Comparison of ENCODE assay signal across 13 cellular contexts in the genomic region with DNA sequence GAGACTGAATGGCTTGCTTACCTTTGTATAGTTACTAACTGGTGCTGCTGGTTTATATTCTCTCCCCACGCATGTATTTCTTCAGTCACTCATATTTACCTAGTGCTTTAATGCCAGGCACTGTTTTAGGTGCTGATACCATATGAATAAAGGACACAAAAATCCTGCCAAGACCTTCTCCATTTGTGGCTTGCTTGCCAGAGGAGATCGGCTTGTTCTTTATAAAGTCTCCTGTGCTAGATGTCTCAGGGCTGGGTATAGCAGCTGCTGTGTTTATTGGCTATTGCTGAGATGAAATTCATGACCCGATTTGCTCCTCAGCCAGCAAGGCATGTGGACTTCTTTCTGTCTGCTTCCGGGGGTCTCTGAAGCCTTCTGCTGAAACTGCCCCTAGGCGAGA. TPM values are rescaled to one million over a fixed set of nuclear protein-coding genes. Genes with fewer than 3 reads are reported as not detected.
DNase-seq lines count a peak whose midpoint lies in the region; ATAC-seq and TF ChIP-seq lines count a peak whose summit lies in the region.
"Had no signal": no experiment of that assay in that cellular context is flagged by ENCODE, and none has a peak within 500 bp of the region (broad histone marks: within the 10 kb centered on the region; RNA-seq: fewer than 3 reads in every experiment).

No MANE protein-coding gene starts in this region.

- peaks cover 87% of the 10 kb centered on the region for H4K20me1 ChIP-seq in BLaER1

- ATAC-seq in WTC11 (no peak), GM21786 (IDR thresholded peaks at IDR 0.05; ENCODE audit: unreplicated experiment) (no peak), HG03342 (IDR thresholded peaks at IDR 0.05; ENCODE audit: unreplicated experiment) (no peak), GM21619 (IDR thresholded peaks at IDR 0.05; ENCODE audit: unreplicated experiment) (no peak)
- no peak for ATAC-seq in CD4-positive, alpha-beta T cell (ENCODE audit: poor library complexity)

- H3K4me1 ChIP-seq in BLaER1 (peaks cover 70% of the 10 kb centered on the region), right atrium auricular region (peaks cover 0 to 62% of the 10 kb centered on the region in 2 donors), prostate gland (replicated peaks) (peaks cover 17% of the 10 kb centered on the region)

- 0 out of 2 replicates have a peak, but pooled peaks cover 4% of the 10 kb centered on the region for H3K9me3 ChIP-seq in BLaER1
- no peaks in the 10 kb centered on the region for H3K9me3 ChIP-seq in right atrium auricular region
- H3K9me3 ChIP-seq in prostate gland, result no peaks in the 10 kb centered on the region
- no peaks in the 10 kb centered on the region for H3K9me3 ChIP-seq in CD4-positive, alpha-beta T cell (ENCODE audit: control insufficient read depth, low read length)

- DNase-seq in WTC11 (ENCODE audit: low spot score), result no peak
- no peak for DNase-seq in right atrium auricular region (ENCODE audit: low spot score)
- DNase-seq in prostate gland (ENCODE audit: low spot score), result peak; percentile 81
- no peak for DNase-seq in CD4-positive, alpha-beta T cell
- DNase-seq: AML-193, NCI-H1694, small intestine had no signal

- peak overlapping the region; percentile 77 for H3K4me2 ChIP-seq in BLaER1

- intact Hi-C loops in prostate gland (cut with DNase I), result loop anchor here (5.0 kb wide), 1 partner anchor 45 kb away; the partner anchor contains the start of gene ST6GAL1
- intact Hi-C loops in CD4-positive, alpha-beta T cell (cut with DNase I, micrococcal nuclease), result loop anchor here in 1 of 2 experiments (2.0 kb wide), 1 partner anchor 24 kb away; no protein-coding TSS in a partner anchor

- H3K27ac ChIP-seq in BLaER1 (peak overlapping the region; percentile 58), right atrium auricular region (peak overlapping the region; percentile 82), prostate gland (peak overlapping the region; percentile 82 to 87)
- no peak overlapping the region for H3K27ac ChIP-seq in CD4-positive, alpha-beta T cell (ENCODE audit: low read depth, low read length)
- H3K27ac ChIP-seq: RWPE1 had no signal

- no peaks in the 10 kb centered on the region for H3K27me3 Mint-ChIP-seq in WTC11 (ENCODE audit: low read depth)
- no peaks in the 10 kb centered on the region for H3K27me3 Mint-ChIP-seq in CD4-positive, alpha-beta T cell

- POLR2A ChIA-PET in WTC11 (lab: Charles Lee), result no interaction called here
- POLR2A ChIA-PET in CD4-positive, alpha-beta T cell (lab: Charles Lee), result no interaction called here

- TF ChIP-seq POLR2A in prostate gland (IDR thresholded peaks at IDR 0.05), result no peak

- no peaks in the 10 kb centered on the region for H3K27me3 ChIP-seq in BLaER1
- no peaks in the 10 kb centered on the region for H3K27me3 ChIP-seq in right atrium auricular region
- no peaks in the 10 kb centered on the region for H3K27me3 ChIP-seq in prostate gland (replicated peaks; ENCODE audit: insufficient read depth)
- H3K27me3 ChIP-seq in CD4-positive, alpha-beta T cell (ENCODE audit: control insufficient read depth, insufficient read depth, low read length), result no peaks in the 10 kb centered on the region

- TF ChIP-seq CTCF in WTC11 (IDR thresholded peaks at IDR 0.05) (no peak), right atrium auricular region (IDR thresholded peaks at IDR 0.05) (no peak), prostate gland (IDR thresholded peaks at IDR 0.05) (no peak)
- no peak for TF ChIP-seq CTCF in CD4-positive, alpha-beta T cell (IDR thresholded peaks at IDR 0.05)

- WGBS in prostate gland, result 11% methylated on average over 5 of the region's 5 CpGs

- peak overlapping the region; percentile 95 for H3K27ac Mint-ChIP-seq in WTC11
- H3K27ac Mint-ChIP-seq in CD4-positive, alpha-beta T cell, result no peak overlapping the region
- H3K27ac Mint-ChIP-seq: activated T-helper 2 cell treated with anti-CD3 and anti-CD28 coated beads, Interferon-gamma antibody, Interleukin-2, Interleukin-4, amounts not matched to agents 10 μg/mL and 5 μg/mL and 100 μg/mL, durations not matched to agents 14 hours and 24 hours and 36 hours had no signal

- peak overlapping the region; percentile 22; the same call in 1 of the 2 replicates for H3K4me3 Mint-ChIP-seq in WTC11
- H3K4me3 Mint-ChIP-seq in CD4-positive, alpha-beta T cell, result no peak overlapping the region

- H3K36me3 Mint-ChIP-seq in WTC11, result peaks cover 60% of the 10 kb centered on the region
- H3K36me3 Mint-ChIP-seq in CD4-positive, alpha-beta T cell (ENCODE audit: low read depth), result peaks cover 88% of the 10 kb centered on the region

- CTCF ChIA-PET in WTC11 (lab: Charles Lee), result interaction anchor here (0.5 to 2.8 kb wide), 8 partner anchors 10 to 333 kb away, joined by 3 to 15 read pairs (median 4); partner anchors contain the start of gene RPL39L
- CTCF ChIA-PET in CD4-positive, alpha-beta T cell (lab: Charles Lee), result no interaction called here

- peaks cover 79% of the 10 kb centered on the region for H3K36me3 ChIP-seq in BLaER1
- H3K36me3 ChIP-seq in right atrium auricular region, result peaks cover 12% of the 10 kb centered on the region
- no peaks in the 10 kb centered on the region for H3K36me3 ChIP-seq in prostate gland

- H3K9me3 Mint-ChIP-seq in WTC11, result no peaks in the 10 kb centered on the region
- H3K9me3 Mint-ChIP-seq in CD4-positive, alpha-beta T cell, result no peaks in the 10 kb centered on the region
- H3K9me3 Mint-ChIP-seq: activated T-helper 2 cell treated with anti-CD3 and anti-CD28 coated beads, Interferon-gamma antibody, Interleukin-2, Interleukin-4, amounts not matched to agents 10 μg/mL and 5 μg/mL and 100 μg/mL, durations not matched to agents 14 hours and 24 hours and 36 hours had no signal

- peaks cover 32% of the 10 kb centered on the region for H3K4me1 Mint-ChIP-seq in WTC11
- H3K4me1 Mint-ChIP-seq in CD4-positive, alpha-beta T cell (ENCODE audit: low read depth), result peaks cover 10% of the 10 kb centered on the region

- peak overlapping the region; percentile 59 for H3K9ac ChIP-seq in BLaER1

- H3K4me3 ChIP-seq in BLaER1 (peak overlapping the region; percentile 31; the same call in 1 of the 2 replicates), right atrium auricular region (peak overlapping the region in 1 of 2 donors; percentile 28), prostate gland (no peak overlapping the region)

TF ChIP-seq in WTC11, 78 proteins besides CTCF, POLR2A, EP300 and RAD21 (continues in another document):
- TF ChIP-seq ARID4B (CRISPR knock-in tag; IDR thresholded peaks at IDR 0.05; ENCODE audit: borderline replicate concordance) (no peak), IRF2 (CRISPR knock-in tag; IDR thresholded peaks at IDR 0.05; ENCODE audit: borderline replicate concordance, low read depth) (no peak), NR2C2 (CRISPR knock-in tag; IDR thresholded peaks at IDR 0.05) (no peak)
- TF ChIP-seq, protein P1, sequence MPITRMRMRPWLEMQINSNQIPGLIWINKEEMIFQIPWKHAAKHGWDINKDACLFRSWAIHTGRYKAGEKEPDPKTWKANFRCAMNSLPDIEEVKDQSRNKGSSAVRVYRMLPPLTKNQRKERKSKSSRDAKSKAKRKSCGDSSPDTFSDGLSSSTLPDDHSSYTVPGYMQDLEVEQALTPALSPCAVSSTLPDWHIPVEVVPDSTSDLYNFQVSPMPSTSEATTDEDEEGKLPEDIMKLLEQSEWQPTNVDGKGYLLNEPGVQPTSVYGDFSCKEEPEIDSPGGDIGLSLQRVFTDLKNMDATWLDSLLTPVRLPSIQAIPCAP (CRISPR knock-in tag; IDR thresholded peaks at IDR 0.05), result no peak

RNA-seq across cellular contexts. Expression of gene ST6GAL1, which starts 46.5 kb away (rescaled TPM):
- total RNA-seq in WTC11 (2021) (82.5 to 87.5 TPM (median 83.4 TPM) in 3 replicates), right atrium auricular region (10 to 100 TPM; 55.1 to 94.3 TPM), prostate gland (100 to 1,000 TPM; 101 to 225 TPM)
- total RNA-seq in CD4-positive, alpha-beta T cell, result 10 to 100 TPM; 27.6 to 29.1 TPM
